ENCODE assay signal across 8 cellular contexts in genomic region chr2:121699421-121700328, GRCh38. TPM values are rescaled to one million over a fixed set of nuclear protein-coding genes. Genes with fewer than 3 reads are reported as not detected.
DNase-seq lines count a peak whose midpoint lies in the region; ATAC-seq and TF ChIP-seq lines count a peak whose summit lies in the region.

No MANE protein-coding gene starts in this region.

- H3K4me3 ChIP-seq in heart left ventricle, result peak overlapping the region in 1 of 12 donors; percentile 45

- intact Hi-C loops in activated T-helper 2 cell treated with anti-CD3 and anti-CD28 coated beads, Interferon-gamma antibody, Interleukin-2, Interleukin-4, amounts not matched to agents 10 μg/mL and 5 μg/mL and 100 μg/mL, durations not matched to agents 14 hours and 24 hours and 36 hours (cut with micrococcal nuclease), result loop anchor here (1.0 kb wide), 5 partner anchors 19 to 168 kb away; partner anchors contain the start of genes CLASP1 and NIFK
- intact Hi-C loops in heart left ventricle (cut with DNase I), result no loop called here

- H3K27ac Mint-ChIP-seq in activated T-helper 2 cell treated with anti-CD3 and anti-CD28 coated beads, Interferon-gamma antibody, Interleukin-2, Interleukin-4, amounts not matched to agents 10 μg/mL and 5 μg/mL and 100 μg/mL, durations not matched to agents 14 hours and 24 hours and 36 hours, result peak overlapping the region; percentile 91

- peak overlapping the region; percentile 75 for H3K4me3 Mint-ChIP-seq in activated T-helper 2 cell treated with anti-CD3 and anti-CD28 coated beads, Interferon-gamma antibody, Interleukin-2, Interleukin-4, amounts not matched to agents 10 μg/mL and 5 μg/mL and 100 μg/mL, durations not matched to agents 14 hours and 24 hours and 36 hours (ENCODE audit: low read depth)

- H3K4me1 Mint-ChIP-seq in activated T-helper 2 cell treated with anti-CD3 and anti-CD28 coated beads, Interferon-gamma antibody, Interleukin-2, Interleukin-4, amounts not matched to agents 10 μg/mL and 5 μg/mL and 100 μg/mL, durations not matched to agents 14 hours and 24 hours and 36 hours (ENCODE audit: low read depth), result peaks cover 46% of the 10 kb centered on the region

- no peaks in the 10 kb centered on the region for H3K27me3 Mint-ChIP-seq in activated T-helper 2 cell treated with anti-CD3 and anti-CD28 coated beads, Interferon-gamma antibody, Interleukin-2, Interleukin-4, amounts not matched to agents 10 μg/mL and 5 μg/mL and 100 μg/mL, durations not matched to agents 14 hours and 24 hours and 36 hours (ENCODE audit: low read depth)

- H3K9me3 Mint-ChIP-seq in activated T-helper 2 cell treated with anti-CD3 and anti-CD28 coated beads, Interferon-gamma antibody, Interleukin-2, Interleukin-4, amounts not matched to agents 10 μg/mL and 5 μg/mL and 100 μg/mL, durations not matched to agents 14 hours and 24 hours and 36 hours, result no peaks in the 10 kb centered on the region

- TF ChIP-seq POLR2A in heart left ventricle (IDR thresholded peaks at IDR 0.05), result no peak

- H3K4me1 ChIP-seq in heart left ventricle, result peaks cover 0 to 31% (median 12%) of the 10 kb centered on the region in 12 donors

- H3K27ac ChIP-seq in heart left ventricle, result peak overlapping the region in 11 of 12 donors; percentile 44 to 85 (median 66)
- H3K27ac ChIP-seq in caudate nucleus (ENCODE audit: low read depth, low read length), result no peak overlapping the region

- no peaks in the 10 kb centered on the region for H3K36me3 ChIP-seq in heart left ventricle

- H3K9me3 ChIP-seq in heart left ventricle, result no peaks in the 10 kb centered on the region

- DNase-seq in 8988T (peak; percentile 48), RPMI8226 (peak; percentile 17), heart left ventricle (peak; percentile 16 to 68 (median 32)), caudate nucleus (lab: John Stamatoyannopoulos, UW) (no peak)
- DNase-seq in activated T-helper 2 cell treated with anti-CD3 and anti-CD28 coated beads, Interferon-gamma antibody, Interleukin-2, Interleukin-4, amounts not matched to agents 10 μg/mL and 5 μg/mL and 100 μg/mL, durations not matched to agents 14 hours and 24 hours and 36 hours (ENCODE audit: low spot score), result peak; percentile 81
- DNase-seq in stimulated activated CD4-positive, alpha-beta T cell treated with anti-CD3 and anti-CD28 coated beads, Interleukin-15, amount 100 ng/mL, for 48 hours (ENCODE audit: low read depth in 2 of 2), result peak; percentile 83 to 84

- no peaks in the 10 kb centered on the region for H3K36me3 Mint-ChIP-seq in activated T-helper 2 cell treated with anti-CD3 and anti-CD28 coated beads, Interferon-gamma antibody, Interleukin-2, Interleukin-4, amounts not matched to agents 10 μg/mL and 5 μg/mL and 100 μg/mL, durations not matched to agents 14 hours and 24 hours and 36 hours (ENCODE audit: low read depth)

- peak; percentile 99 for ATAC-seq in GM19035 (IDR thresholded peaks at IDR 0.05; ENCODE audit: unreplicated experiment)
- ATAC-seq in HG03159 (IDR thresholded peaks at IDR 0.05; ENCODE audit: unreplicated experiment), result peak; percentile 100
- peak; percentile 52 to 66 (median 62) for ATAC-seq in heart left ventricle

- no peaks in the 10 kb centered on the region for H3K27me3 ChIP-seq in heart left ventricle

- 47 to 56% (median 52%) methylated on average over 19 of the region's 19 CpGs for WGBS in heart left ventricle, 4 donors

- no peak for TF ChIP-seq CTCF in heart left ventricle (IDR thresholded peaks at IDR 0.05)

RNA-seq across cellular contexts. Expression of gene NIFK, which starts 37.0 kb away (rescaled TPM):
- 117 and 125 TPM in 2 replicates for total RNA-seq in activated T-helper 2 cell treated with anti-CD3 and anti-CD28 coated beads, Interferon-gamma antibody, Interleukin-2, Interleukin-4, amounts not matched to agents 10 μg/mL and 5 μg/mL and 100 μg/mL, durations not matched to agents 14 hours and 24 hours and 36 hours
- 10 to 100 TPM; 19.1 to 41.3 (median 28.8) TPM for total RNA-seq in heart left ventricle
- polyA plus RNA-seq in heart left ventricle, result 10 to 100 TPM; 24.6 to 38.5 TPM

RNA-seq across cellular contexts. Expression of gene CLASP1, which starts 50.4 kb away (rescaled TPM):
- 66.4 and 71.7 TPM in 2 replicates for total RNA-seq in activated T-helper 2 cell treated with anti-CD3 and anti-CD28 coated beads, Interferon-gamma antibody, Interleukin-2, Interleukin-4, amounts not matched to agents 10 μg/mL and 5 μg/mL and 100 μg/mL, durations not matched to agents 14 hours and 24 hours and 36 hours
- total RNA-seq in heart left ventricle, result 10 to 100 TPM; 53.2 to 84.5 (median 73.0) TPM
- polyA plus RNA-seq in heart left ventricle, result 10 to 100 TPM; 16.0 to 22.7 TPM

RNA-seq across cellular contexts. Expression of gene TSN, which starts 55.8 kb away (rescaled TPM):
- 67.6 and 72.5 TPM in 2 replicates for total RNA-seq in activated T-helper 2 cell treated with anti-CD3 and anti-CD28 coated beads, Interferon-gamma antibody, Interleukin-2, Interleukin-4, amounts not matched to agents 10 μg/mL and 5 μg/mL and 100 μg/mL, durations not matched to agents 14 hours and 24 hours and 36 hours
- 10 to 100 TPM; 36.8 to 58.8 (median 45.1) TPM for total RNA-seq in heart left ventricle
- polyA plus RNA-seq in heart left ventricle, result 10 to 100 TPM; 17.2 to 43.3 TPM

Comparison
In these comparisons a context has a peak if more than half of its experiments do, and no peak if none do; other contexts are left out.
1. DNase-seq: peak in 8988T (single experiment), RPMI8226 (single experiment), activated T-helper 2 cell treated with anti-CD3 and anti-CD28 coated beads, Interferon-gamma antibody, Interleukin-2, Interleukin-4, amounts not matched to agents 10 μg/mL and 5 μg/mL and 100 μg/mL, durations not matched to agents 14 hours and 24 hours and 36 hours (single experiment), heart left ventricle (5 of 5) and stimulated activated CD4-positive, alpha-beta T cell treated with anti-CD3 and anti-CD28 coated beads, Interleukin-15, amount 100 ng/mL, for 48 hours (2 of 2); none in caudate nucleus (0 of 61).
2. Peak in every context shown above with its lines, with median percentiles within 50 percentile points of each other: ATAC-seq.